Comparison of ENCODE assay signal across 17 cellular contexts in genomic region chr6:16551466-16551865, GRCh38.
DNase-seq lines count a peak whose midpoint lies in the region; ATAC-seq and TF ChIP-seq lines count a peak whose summit lies in the region.
"Had no signal": no experiment of that assay in that cellular context is flagged by ENCODE, and none has a peak within 500 bp of the region (broad histone marks: within the 10 kb centered on the region; RNA-seq: fewer than 3 reads in every experiment).

No MANE protein-coding gene starts in this region.

- no peak for ATAC-seq in GM19467 (IDR thresholded peaks at IDR 0.05; ENCODE audit: unreplicated experiment)
- ATAC-seq: A549, GM23338 had no signal

- no peaks in the 10 kb centered on the region for H3K9me3 ChIP-seq in HEK293 (ENCODE audit: control insufficient read depth, insufficient read depth, low read depth, low read length)
- H3K9me3 ChIP-seq: A549, Caco-2 had no signal

- CTCF ChIA-PET in HEK293 (lab: Yijun Ruan, JAX) = interaction anchor here (0.7 kb wide), 1 partner anchor 40 kb away, joined by 4 read pairs; no protein-coding TSS in a partner anchor
- CTCF ChIA-PET in RWPE1 (lab: Yijun Ruan, JAX) = no interaction called here

- H3K4me3 Mint-ChIP-seq in chondrocyte (ENCODE audit: unreplicated experiment) = no peak overlapping the region
- H3K4me3 Mint-ChIP-seq in progenitor cell of endocrine pancreas (ENCODE audit: low read depth) = no peak overlapping the region
- H3K4me3 Mint-ChIP-seq: CD4-positive, alpha-beta T cell; GM23338; HFFc6 had no signal

- POLR2A ChIA-PET in HEK293 (lab: Yijun Ruan, JAX) (no interaction called here), RWPE1 (lab: Yijun Ruan, JAX; ENCODE audit: low non-redundant PET) (no interaction called here)

- no peaks in the 10 kb centered on the region for H3K9me3 Mint-ChIP-seq in chondrocyte (ENCODE audit: low read depth)
- no peaks in the 10 kb centered on the region for H3K9me3 Mint-ChIP-seq in progenitor cell of endocrine pancreas (ENCODE audit: low read depth)
- H3K9me3 Mint-ChIP-seq: CD4-positive, alpha-beta T cell; GM23338; HFFc6 had no signal

- no peaks in the 10 kb centered on the region for H3K27me3 Mint-ChIP-seq in chondrocyte (ENCODE audit: low read depth)
- no peaks in the 10 kb centered on the region for H3K27me3 Mint-ChIP-seq in progenitor cell of endocrine pancreas
- H3K27me3 Mint-ChIP-seq: CD4-positive, alpha-beta T cell had no signal

- peaks cover 6% of the 10 kb centered on the region; the same call in 1 of the 2 replicates for H3K4me1 ChIP-seq in HEK293 (ENCODE audit: control insufficient read depth, insufficient read depth, low read length)
- H3K4me1 ChIP-seq: A549, Caco-2 had no signal

- H3K27ac Mint-ChIP-seq in chondrocyte (ENCODE audit: unreplicated experiment) (peak overlapping the region; percentile 56), progenitor cell of endocrine pancreas (peak overlapping the region; percentile 18)
- H3K27ac Mint-ChIP-seq: CD4-positive, alpha-beta T cell; GM23338; HFFc6 had no signal

- no peak for DNase-seq in chondrocyte (ENCODE audit: low spot score)
- no peak for DNase-seq in progenitor cell of endocrine pancreas (ENCODE audit: low spot score, unreplicated experiment)
- no peak for DNase-seq in RWPE1 (ENCODE audit: low spot score)
- no peak for DNase-seq in inferior parietal cortex (ENCODE audit: extremely low spot score)
- no peak for DNase-seq in foreskin fibroblast
- DNase-seq: AML-193; Caco-2; CD4-positive, alpha-beta T cell; HCEC 1CT; HFFc6 had no signal

- H3K4me1 Mint-ChIP-seq in chondrocyte (ENCODE audit: low read depth) (peaks cover 12% of the 10 kb centered on the region), progenitor cell of endocrine pancreas (ENCODE audit: low read depth) (no peaks in the 10 kb centered on the region)
- H3K4me1 Mint-ChIP-seq: GM23338 had no signal

- no peak overlapping the region for H3K4me3 ChIP-seq in HEK293 (ENCODE audit: low read depth, low read length)
- H3K4me3 ChIP-seq in foreskin fibroblast (ENCODE audit: low read depth in 1 of 2, low read length in 2 of 2) = no peak overlapping the region
- H3K4me3 ChIP-seq: A549, GM23338 had no signal

- peaks cover 3% of the 10 kb centered on the region for H3K36me3 Mint-ChIP-seq in chondrocyte (ENCODE audit: low read depth)
- peaks cover 3% of the 10 kb centered on the region for H3K36me3 Mint-ChIP-seq in progenitor cell of endocrine pancreas (ENCODE audit: insufficient read depth)

- TF ChIP-seq CTCF in HEK293 (tag by site-specific recombination; IDR thresholded peaks at IDR 0.05) (no peak), chondrocyte (IDR thresholded peaks at IDR 0.05) (no peak), progenitor cell of endocrine pancreas (IDR thresholded peaks at IDR 0.05; ENCODE audit: unreplicated experiment) (no peak), RWPE1 (conservative IDR thresholded peaks at IDR 0.05; ENCODE audit: low read depth) (no peak), foreskin fibroblast (IDR thresholded peaks at IDR 0.05; ENCODE audit: low read depth, low read length) (no peak)

- H3K36me3 ChIP-seq in HEK293 (ENCODE audit: control insufficient read depth in 2 of 2, insufficient read depth in 1 of 2, low read length in 2 of 2) = no peaks in the 10 kb centered on the region; a peak in 1 of 3 replicates

- H3K27me3 ChIP-seq in layer of hippocampus (ENCODE audit: control insufficient read depth, insufficient read depth, low read length) = no peaks in the 10 kb centered on the region

- H3K27ac ChIP-seq in HEK293 (ENCODE audit: extremely low read depth, low read depth, low read length) (no peak overlapping the region), layer of hippocampus (ENCODE audit: low read depth, low read length) (peak overlapping the region; percentile 1), RWPE1 (no peak overlapping the region)
- H3K27ac ChIP-seq: 22Rv1, A549, C4-2B had no signal

TF ChIP-seq in HEK293, 187 proteins besides CTCF, POLR2A, EP300 and RAD21:
- TF ChIP-seq EGR2 (tag by site-specific recombination; IDR thresholded peaks at IDR 0.05; ENCODE audit: low read depth) = 0 out of 2 replicates have a peak, but pooled peaks have one; percentile 12
- no peak for TF ChIP-seq ZNF354C (tag by site-specific recombination; IDR thresholded peaks at IDR 0.05; ENCODE audit: borderline replicate concordance, low read depth)
